In the genomic region with DNA sequence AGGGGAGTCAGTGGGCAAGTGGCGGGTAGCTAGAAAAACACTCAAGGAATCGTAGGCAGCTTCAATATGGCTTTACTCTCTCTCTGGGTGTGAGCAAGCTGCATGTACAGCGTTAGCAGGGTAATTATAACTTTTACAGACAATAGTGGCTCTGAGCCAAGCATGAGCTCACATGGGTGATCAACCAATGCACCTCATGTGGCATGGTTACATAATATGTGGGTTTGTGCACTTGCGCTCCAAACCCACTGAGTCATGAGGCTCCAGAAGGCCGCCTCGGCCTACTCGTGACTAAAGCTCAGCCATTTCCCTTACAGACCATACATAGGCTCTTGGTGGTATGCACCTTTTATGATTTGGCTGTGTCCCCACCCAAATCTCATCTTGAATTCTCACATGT, we compare ENCODE assay signal across 23 cellular contexts.
DNase-seq lines count a peak whose midpoint lies in the region; ATAC-seq and TF ChIP-seq lines count a peak whose summit lies in the region.
"Had no signal": no experiment of that assay in that cellular context is flagged by ENCODE, and none has a peak within 500 bp of the region (broad histone marks: within the 10 kb centered on the region; RNA-seq: fewer than 3 reads in every experiment).

No MANE protein-coding gene starts in this region.

- H3K79me2 ChIP-seq in OCI-LY7 (ENCODE audit: insufficient read depth, low read depth, low read length): no peaks in the 10 kb centered on the region

- no peaks in the 10 kb centered on the region for H3K36me3 ChIP-seq in OCI-LY7 (ENCODE audit: insufficient read depth, low read length)
- H3K36me3 ChIP-seq: gastroesophageal sphincter, neutrophil, spleen had no signal

- no peak overlapping the region for H3K27ac ChIP-seq in OCI-LY7 (ENCODE audit: low read depth, low read length, poor library complexity, severe bottlenecking)
- H3K27ac ChIP-seq: gastroesophageal sphincter, GM23248, neutrophil, spleen had no signal

- H3K9me2 ChIP-seq in OCI-LY7 (ENCODE audit: insufficient read depth, low read length): no peaks in the 10 kb centered on the region

- no peak overlapping the region for H3K4me2 ChIP-seq in OCI-LY7 (ENCODE audit: low read length)

- no TSS peak for BruUV-seq in OCI-LY7 (replicated peaks; lab: Mats Ljungman, UMichigan)

- no peaks in the 10 kb centered on the region for H3K4me1 ChIP-seq in OCI-LY7 (ENCODE audit: insufficient read depth, low read length, poor library complexity, severe bottlenecking)
- H3K4me1 ChIP-seq: gastroesophageal sphincter, spleen had no signal

- DNase-seq in NCI-H82 (lab: John Stamatoyannopoulos, UW): peak; percentile 5
- DNase-seq in NCI-H82 treated with DMSO at 0.1 percent for 48 hours (lab: John Stamatoyannopoulos, UW; ENCODE audit: unreplicated experiment): no peak
- peak; percentile 67 for DNase-seq in OCI-LY7 (ENCODE audit: low spot score)
- DNase-seq in fibroblast of mammary gland (ENCODE audit: low read depth): peak; percentile 22
- no peak for DNase-seq in NCI-H526 treated with DMSO at 0.1 percent for 48 hours (lab: John Stamatoyannopoulos, UW)
- no peak for DNase-seq in HUDEP-2 (lab: John Stamatoyannopoulos, UW; ENCODE audit: unreplicated experiment in 76 of 76)
- DNase-seq: ACHN; activated CD4-positive, alpha-beta T cell treated with anti-CD3 and anti-CD28 coated beads, Interleukin-2, amount 50 U/mL, for 1 hour; activated CD8-positive, alpha-beta memory T cell treated with anti-CD3 and anti-CD28 coated beads, Interleukin-2, amount 50 U/mL, for 4 hours; activated gamma-delta T cell; CD4-positive, alpha-beta T cell; GM23248; NCI-H1092 treated with DMSO at 0.1 percent for 48 hours; NCI-H510A; SIG-M5; spleen; stimulated activated CD8-positive, alpha-beta memory T cell treated with anti-CD3 and anti-CD28 coated beads, Interleukin-4, amount 100 ng/mL, for 48 hours; T-helper 1 cell had no signal

- no peak for ATAC-seq in HG03108 (IDR thresholded peaks at IDR 0.05; ENCODE audit: unreplicated experiment)
- no peak for ATAC-seq in GM19351 (IDR thresholded peaks at IDR 0.05; ENCODE audit: unreplicated experiment)
- ATAC-seq: gastroesophageal sphincter, left lobe of liver had no signal

- peaks cover 9% of the 10 kb centered on the region; the same call in 1 of the 2 replicates for H3K9me3 ChIP-seq in OCI-LY7 (ENCODE audit: low read length)
- H3K9me3 ChIP-seq: neutrophil had no signal

- CTCF ChIA-PET in OCI-LY7 (lab: Charles Lee; ENCODE audit: unreplicated experiment): no interaction called here

- intact Hi-C loops in OCI-LY7 (cut with micrococcal nuclease; ENCODE audit: unreplicated experiment): no loop called here

- no peaks in the 10 kb centered on the region for H4K20me1 ChIP-seq in OCI-LY7 (ENCODE audit: insufficient read depth, low read length)

- H2AFZ ChIP-seq in OCI-LY7 (ENCODE audit: low read length): no peak overlapping the region
- H2AFZ ChIP-seq: GM23248 had no signal

- POLR2A ChIA-PET in OCI-LY7 (lab: Charles Lee): no interaction called here

- H3K4me3 ChIP-seq in OCI-LY7 (ENCODE audit: low read depth, low read length, poor library complexity, severe bottlenecking) (no peak overlapping the region), fibroblast of mammary gland (ENCODE audit: control insufficient read depth, low read depth, low read length) (no peak overlapping the region)
- H3K4me3 ChIP-seq: gastroesophageal sphincter, GM23248, spleen had no signal

- TF ChIP-seq CTCF in OCI-LY7 (conservative IDR thresholded peaks at IDR 0.05; ENCODE audit: low read length) (no peak), fibroblast of mammary gland (conservative IDR thresholded peaks at IDR 0.05; ENCODE audit: control insufficient read depth, insufficient read depth, low read depth, low read length) (no peak)

Comparison
In these comparisons a context has a peak if more than half of its experiments do, and no peak if none do; other contexts are left out.
1. DNase-seq: peak in NCI-H82 (single experiment), OCI-LY7 (single experiment) and fibroblast of mammary gland (single experiment); none in NCI-H82 treated with DMSO at 0.1 percent for 48 hours (single experiment), NCI-H526 treated with DMSO at 0.1 percent for 48 hours (single experiment) and HUDEP-2 (0 of 76).